Comparison of ENCODE assay signal across 1 cellular context in the genomic region with DNA sequence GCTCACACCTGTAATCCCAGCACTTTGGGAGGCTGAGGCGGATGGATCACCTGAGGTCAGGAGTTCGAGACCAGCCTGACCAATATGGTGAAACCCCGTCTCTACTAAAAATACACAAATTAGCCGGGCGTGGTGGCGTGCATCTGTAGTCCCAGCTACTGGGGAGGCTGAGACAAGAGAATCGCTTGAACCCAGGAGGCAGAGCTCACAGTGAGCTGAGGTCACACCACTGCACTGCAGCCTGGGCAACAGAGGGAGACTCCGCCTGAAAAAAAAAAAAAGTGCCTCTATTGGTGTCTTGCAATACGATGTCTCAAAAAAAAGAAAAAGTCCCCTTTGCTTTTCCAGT.
TF ChIP-seq lines count a peak whose summit lies in the region.

No MANE protein-coding gene starts in this region.

TF ChIP-seq in HepG2, 621 proteins besides CTCF, POLR2A, EP300 and RAD21:
- TF ChIP-seq, protein P1, sequence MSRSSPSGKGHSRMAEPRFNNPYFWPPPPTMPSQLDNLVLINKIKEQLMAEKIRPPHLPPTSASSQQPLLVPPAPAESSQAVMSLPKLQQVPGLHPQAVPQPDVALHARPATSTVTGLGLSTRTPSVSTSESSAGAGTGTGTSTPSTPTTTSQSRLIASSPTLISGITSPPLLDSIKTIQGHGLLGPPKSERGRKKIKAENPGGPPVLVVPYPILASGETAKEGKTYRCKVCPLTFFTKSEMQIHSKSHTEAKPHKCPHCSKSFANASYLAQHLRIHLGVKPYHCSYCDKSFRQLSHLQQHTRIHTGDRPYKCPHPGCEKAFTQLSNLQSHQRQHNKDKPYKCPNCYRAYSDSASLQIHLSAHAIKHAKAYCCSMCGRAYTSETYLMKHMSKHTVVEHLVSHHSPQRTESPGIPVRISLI (CRISPR knock-in tag; IDR thresholded peaks at IDR 0.05; ENCODE audit: borderline replicate concordance), result peak; percentile 23; the same call in 1 of the 2 replicates
- TF ChIP-seq ZMYM3 (CRISPR knock-in tag; IDR thresholded peaks at IDR 0.05) (peak; percentile 65; the same call in 1 of the 2 replicates), ZNF460 (CRISPR knock-in tag; IDR thresholded peaks at IDR 0.05; ENCODE audit: borderline replicate concordance) (peak; percentile 9; the same call in 1 of the 2 replicates)
TF ChIP-seq in HepG2: peak in this region for 3; not testable (repeated sequence) for 618.
